In genomic region chr6:157982580-157983438, GRCh38 we compare ENCODE assay signal across 1 cellular context.
TF ChIP-seq lines count a peak whose summit lies in the region.

No MANE protein-coding gene starts in this region.

TF ChIP-seq in IMR-90, 13 proteins besides CTCF, POLR2A, EP300 and RAD21 (continued from another document):
- TF ChIP-seq BHLHE40 (IDR thresholded peaks at IDR 0.05; ENCODE audit: low read depth, low read length) (no peak), RFX5 (IDR thresholded peaks at IDR 0.05; ENCODE audit: low read depth, low read length) (no peak), MAZ (IDR thresholded peaks at IDR 0.05; ENCODE audit: borderline replicate concordance, low read depth, low read length) (no peak), ELK1 (IDR thresholded peaks at IDR 0.05; ENCODE audit: borderline replicate concordance, low read depth, low read length) (no peak), FOS (IDR thresholded peaks at IDR 0.05; ENCODE audit: low read depth, low read length) (no peak), CEBPB (IDR thresholded peaks at IDR 0.05; ENCODE audit: low read depth, low read length) (no peak), USF2 (IDR thresholded peaks at IDR 0.05; ENCODE audit: low read depth, low read length) (no peak)
TF ChIP-seq in IMR-90: peak in this region for 2.
